ENCODE assay signal across 23 cellular contexts in genomic region chr3:11619461-11619860, GRCh38. TPM values are rescaled to one million over a fixed set of nuclear protein-coding genes. Genes with fewer than 3 reads are reported as not detected.
DNase-seq lines count a peak whose midpoint lies in the region; ATAC-seq and TF ChIP-seq lines count a peak whose summit lies in the region.
"Had no signal": no experiment of that assay in that cellular context is flagged by ENCODE, and none has a peak within 500 bp of the region (broad histone marks: within the 10 kb centered on the region; RNA-seq: fewer than 3 reads in every experiment).

No MANE protein-coding gene starts in this region.

- H3K4me1 ChIP-seq in cardiac muscle cell (ENCODE audit: low read depth): peaks cover 35% of the 10 kb centered on the region
- H3K4me1 ChIP-seq: SJCRH30 had no signal

- no peaks in the 10 kb centered on the region for H3K36me3 ChIP-seq in cardiac muscle cell
- H3K36me3 ChIP-seq: gastroesophageal sphincter, left ventricle myocardium inferior, SJCRH30, thoracic aorta had no signal

- intact Hi-C loops in left ventricle myocardium superior (cut with micrococcal nuclease): no loop called here

- H3K36me3 Mint-ChIP-seq in brain: peaks cover 21% of the 10 kb centered on the region
- peaks cover 33% of the 10 kb centered on the region for H3K36me3 Mint-ChIP-seq in nephron progenitor cell (ENCODE audit: low read depth)
- H3K36me3 Mint-ChIP-seq in type B pancreatic cell: peaks cover 22% of the 10 kb centered on the region

- no peak overlapping the region for H3K4me3 ChIP-seq in cardiac muscle cell
- H3K4me3 ChIP-seq: coronary artery, gastroesophageal sphincter, left ventricle myocardium inferior, SJCRH30, thoracic aorta had no signal

- no peaks in the 10 kb centered on the region for H3K27me3 ChIP-seq in cardiac muscle cell
- H3K27me3 ChIP-seq: gastroesophageal sphincter, SJCRH30 had no signal

- peak overlapping the region; percentile 44 for H3K27ac ChIP-seq in cardiac muscle cell
- H3K27ac ChIP-seq: coronary artery, gastroesophageal sphincter, left ventricle myocardium inferior, SJCRH30, thoracic aorta had no signal

- H3K9me3 ChIP-seq in cardiac muscle cell (ENCODE audit: low read depth): no peaks in the 10 kb centered on the region
- H3K9me3 ChIP-seq: gastroesophageal sphincter, left ventricle myocardium inferior, SJCRH30, thoracic aorta had no signal

- H3K9me3 Mint-ChIP-seq in brain (peaks cover 0 to 7% (median 2%) of the 10 kb centered on the region in 5 experiments), nephron progenitor cell (peaks cover 18% of the 10 kb centered on the region), type B pancreatic cell (no peaks in the 10 kb centered on the region)

- no peaks in the 10 kb centered on the region for H3K27me3 Mint-ChIP-seq in brain
- H3K27me3 Mint-ChIP-seq in nephron progenitor cell (ENCODE audit: low read depth, poor library complexity): no peaks in the 10 kb centered on the region
- H3K27me3 Mint-ChIP-seq in type B pancreatic cell: no peaks in the 10 kb centered on the region
- H3K27me3 Mint-ChIP-seq: activated CD4-positive, alpha-beta memory T cell treated with anti-CD3 and anti-CD28 coated beads, Interleukin-2, amount 10 ng/mL, durations not matched to agents 7 days and 5 days had no signal

- H3K27ac Mint-ChIP-seq in brain: peak overlapping the region; percentile 5 to 86 (median 47)
- peak overlapping the region; percentile 89 for H3K27ac Mint-ChIP-seq in nephron progenitor cell
- peak overlapping the region; percentile 77 for H3K27ac Mint-ChIP-seq in type B pancreatic cell
- H3K27ac Mint-ChIP-seq: activated CD4-positive, alpha-beta memory T cell treated with anti-CD3 and anti-CD28 coated beads, Interleukin-2, amount 10 ng/mL, durations not matched to agents 7 days and 5 days had no signal

- DNase-seq in cardiac muscle cell (ENCODE audit: low read depth in 1 of 2, low spot score in 1 of 2) (no peak), left ventricle myocardium superior (no peak), nephron progenitor cell (no peak), type B pancreatic cell (ENCODE audit: extremely low spot score, unreplicated experiment) (no peak), foreskin melanocyte (no peak), CD1c-positive myeloid dendritic cell (ENCODE audit: extremely low spot score) (no peak)
- DNase-seq: 8988T; activated CD4-positive, alpha-beta memory T cell treated with anti-CD3 and anti-CD28 coated beads, Interleukin-2, amount 10 ng/mL, durations not matched to agents 7 days and 5 days; activated CD4-positive, CD25-positive, alpha-beta regulatory T cell treated with anti-CD3 and anti-CD28 coated beads, Interleukin-2, amount 50 U/mL, for 72 hours; COR-L47; hypothalamus; left ventricle myocardium inferior; NCI-H1048; NCI-H187; NCI-H524 treated with DMSO at 0.1 percent for 48 hours; SJCRH30; stimulated activated naive CD4-positive, alpha-beta T cell; T-helper 1 cell had no signal

- peaks cover 91% of the 10 kb centered on the region for H3K4me1 Mint-ChIP-seq in brain
- peaks cover 87% of the 10 kb centered on the region for H3K4me1 Mint-ChIP-seq in nephron progenitor cell
- H3K4me1 Mint-ChIP-seq in type B pancreatic cell (ENCODE audit: unreplicated experiment): peaks cover 81% of the 10 kb centered on the region

- peak overlapping the region in 3 of 5 experiments; percentile 22 to 52 (median 37) for H3K4me3 Mint-ChIP-seq in brain
- peak overlapping the region; percentile 5 for H3K4me3 Mint-ChIP-seq in nephron progenitor cell
- H3K4me3 Mint-ChIP-seq in type B pancreatic cell: peak overlapping the region; percentile 55
- H3K4me3 Mint-ChIP-seq: activated CD4-positive, alpha-beta memory T cell treated with anti-CD3 and anti-CD28 coated beads, Interleukin-2, amount 10 ng/mL, durations not matched to agents 7 days and 5 days had no signal

- no peak for TF ChIP-seq CTCF in cardiac muscle cell (IDR thresholded peaks at IDR 0.05; ENCODE audit: low read depth, low read length)
- no peak for TF ChIP-seq CTCF in brain (conservative IDR thresholded peaks at IDR 0.05)
- no peak for TF ChIP-seq CTCF in nephron progenitor cell (IDR thresholded peaks at IDR 0.05)
- peak; percentile 29 for TF ChIP-seq CTCF in type B pancreatic cell (conservative IDR thresholded peaks at IDR 0.05)

- no peak for ATAC-seq in left ventricle myocardium superior
- ATAC-seq in HG02852 (IDR thresholded peaks at IDR 0.05; ENCODE audit: unreplicated experiment): no peak
- ATAC-seq: gastroesophageal sphincter had no signal

RNA-seq across cellular contexts. Expression of gene VGLL4, which starts 24.3 kb away (rescaled TPM):
- 139 and 147 TPM in 2 replicates for total RNA-seq in cardiac muscle cell
- polyA plus RNA-seq in cardiac muscle cell: 62.9 and 76.5 TPM in 2 replicates
- total RNA-seq in left ventricle myocardium superior: 26.2 TPM
- polyA plus RNA-seq in brain (ENCODE audit: insufficient read depth, low read depth, low replicate concordance): 32.4 TPM
- total RNA-seq in type B pancreatic cell (ENCODE audit: low replicate concordance): 78.5 and 111 TPM in 2 replicates

Comparison
In these comparisons a context has a peak if more than half of its experiments do, and no peak if none do; other contexts are left out.
1. H3K4me3 Mint-ChIP-seq: peak in every context shown above with its lines; median percentile 55 in type B pancreatic cell; 37 in brain; 5 in nephron progenitor cell.